Comparison of ENCODE assay signal across 24 cellular contexts in the genomic region with DNA sequence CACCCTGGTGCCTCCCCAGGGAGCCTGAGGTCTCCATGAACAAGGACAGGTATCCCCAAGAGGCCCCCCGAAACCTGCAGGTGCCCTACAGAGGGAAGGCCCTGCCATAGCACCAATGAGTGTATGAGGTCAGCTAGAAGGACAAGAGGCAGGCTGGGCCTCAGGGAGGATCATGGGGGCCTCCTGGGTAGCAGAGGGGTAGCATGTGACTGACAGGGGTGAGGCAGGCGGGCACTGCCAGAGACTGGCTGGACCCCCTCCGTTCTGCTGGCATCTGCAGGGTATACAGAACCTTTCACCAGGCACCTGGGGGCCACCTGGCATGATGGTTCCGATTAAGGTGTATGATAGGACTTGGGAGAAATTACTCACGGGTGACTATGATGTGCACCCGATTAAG.
DNase-seq lines count a peak whose midpoint lies in the region; ATAC-seq and TF ChIP-seq lines count a peak whose summit lies in the region.
"Had no signal": no experiment of that assay in that cellular context is flagged by ENCODE, and none has a peak within 500 bp of the region (broad histone marks: within the 10 kb centered on the region; RNA-seq: fewer than 3 reads in every experiment).

No MANE protein-coding gene starts in this region.

- H3K27me3 ChIP-seq in right atrium auricular region (no peaks in the 10 kb centered on the region), osteoblast (ENCODE audit: insufficient read depth, low read length) (no peaks in the 10 kb centered on the region), tibial artery (no peaks in the 10 kb centered on the region), HAP-1 (ENCODE audit: low read depth) (no peaks in the 10 kb centered on the region)
- H3K27me3 ChIP-seq: BE2C, MG63 had no signal

- H3K27ac ChIP-seq in right atrium auricular region (no peak overlapping the region), osteoblast (ENCODE audit: low read depth, low read length) (no peak overlapping the region), tibial artery (no peak overlapping the region)
- H3K27ac ChIP-seq: 22Rv1 had no signal

- H3K27ac Mint-ChIP-seq in activated CD4-positive, alpha-beta T cell treated with anti-CD3 and anti-CD28 coated beads, Interleukin-2, amount 10 ng/mL, durations not matched to agents 7 days and 5 days: peak overlapping the region; percentile 54

- no peak for DNase-seq in activated CD4-positive, alpha-beta T cell treated with anti-CD3 and anti-CD28 coated beads, Interleukin-2, amount 10 ng/mL, durations not matched to agents 7 days and 5 days
- no peak for DNase-seq in activated CD4-positive, alpha-beta T cell treated with anti-CD3 and anti-CD28 coated beads, Interleukin-2, amount 50 U/mL, for 4 hours
- DNase-seq in Right ventricle myocardium superior (peak; percentile 19), right atrium auricular region (ENCODE audit: low spot score) (no peak), osteoblast (ENCODE audit: insufficient read length, low spot score, missing footprints) (peak; percentile 50), tibial artery (peak; percentile 12 to 60), HAP-1 (ENCODE audit: low spot score in 2 of 2) (no peak), Ammon's horn (ENCODE audit: low spot score) (no peak)
- DNase-seq: BE2C, Calu3, DMS79 treated with DMSO at 0.1 percent for 48 hours, GF-D8, KBM-7, MG63, NCI-H1694, NCI-H2081, NCI-H2227 treated with DMSO at 0.1 percent for 48 hours, NCI-H510A, NCI-H69, RPMI8226, SHP77 treated with DMSO at 0.1 percent for 48 hours had no signal

- intact Hi-C loops in Right ventricle myocardium superior (cut with DNase I): no loop called here
- intact Hi-C loops in tibial artery (cut with DNase I; ENCODE audit: low total_unique reads): no loop called here

- H3K36me3 ChIP-seq in right atrium auricular region: peaks cover 61% of the 10 kb centered on the region
- peaks cover 71% of the 10 kb centered on the region for H3K36me3 ChIP-seq in osteoblast (ENCODE audit: insufficient read depth, low read length)
- peaks cover 35 to 83% (median 82%) of the 10 kb centered on the region in 3 donors for H3K36me3 ChIP-seq in tibial artery
- H3K36me3 ChIP-seq in HAP-1 (replicated peaks): peaks cover 40% of the 10 kb centered on the region

- no peak for TF ChIP-seq CTCF in right atrium auricular region (IDR thresholded peaks at IDR 0.05)
- no peak for TF ChIP-seq CTCF in osteoblast (IDR thresholded peaks at IDR 0.05; ENCODE audit: extremely low read depth, low read depth, low read length)
- TF ChIP-seq CTCF in tibial artery (IDR thresholded peaks at IDR 0.05): no peak

- H3K4me1 ChIP-seq in right atrium auricular region: no peaks in the 10 kb centered on the region
- H3K4me1 ChIP-seq in osteoblast (ENCODE audit: insufficient read depth, low read length): peaks cover 5% of the 10 kb centered on the region
- H3K4me1 ChIP-seq in tibial artery: peaks cover 0 to 4% (median 0%) of the 10 kb centered on the region in 4 donors
- no peaks in the 10 kb centered on the region for H3K4me1 ChIP-seq in HAP-1
- H3K4me1 ChIP-seq: BE2C had no signal

- H3K9me3 Mint-ChIP-seq in activated CD4-positive, alpha-beta T cell treated with anti-CD3 and anti-CD28 coated beads, Interleukin-2, amount 10 ng/mL, durations not matched to agents 7 days and 5 days: no peaks in the 10 kb centered on the region
- H3K9me3 Mint-ChIP-seq: CD14-positive monocyte had no signal

- no peak overlapping the region for H3K4me3 Mint-ChIP-seq in activated CD4-positive, alpha-beta T cell treated with anti-CD3 and anti-CD28 coated beads, Interleukin-2, amount 10 ng/mL, durations not matched to agents 7 days and 5 days
- H3K4me3 Mint-ChIP-seq: CD14-positive monocyte had no signal

- in situ Hi-C loops in HAP-1 (cut with MboI; ENCODE audit: low sequenced_read_pairs): no loop called here

- H3K36me3 Mint-ChIP-seq in activated CD4-positive, alpha-beta T cell treated with anti-CD3 and anti-CD28 coated beads, Interleukin-2, amount 10 ng/mL, durations not matched to agents 7 days and 5 days (ENCODE audit: low read depth): peaks cover 19% of the 10 kb centered on the region

- POLR2A ChIA-PET in activated CD4-positive, alpha-beta T cell treated with anti-CD3 and anti-CD28 coated beads, Interleukin-2, amount 10 ng/mL, durations not matched to agents 7 days and 5 days (lab: Charles Lee): no interaction called here

- CTCF ChIA-PET in activated CD4-positive, alpha-beta T cell treated with anti-CD3 and anti-CD28 coated beads, Interleukin-2, amount 10 ng/mL, durations not matched to agents 7 days and 5 days (lab: Charles Lee): no interaction called here

- peaks cover 35% of the 10 kb centered on the region for H3K79me2 ChIP-seq in osteoblast (ENCODE audit: insufficient read depth, low read length)

- no peaks in the 10 kb centered on the region for H4K20me1 ChIP-seq in osteoblast (ENCODE audit: insufficient read depth, low read length)

- no peak overlapping the region for H2AFZ ChIP-seq in osteoblast (ENCODE audit: low read length)

- H3K27me3 Mint-ChIP-seq in activated CD4-positive, alpha-beta T cell treated with anti-CD3 and anti-CD28 coated beads, Interleukin-2, amount 10 ng/mL, durations not matched to agents 7 days and 5 days: no peaks in the 10 kb centered on the region

- H3K4me3 ChIP-seq in right atrium auricular region: no peak overlapping the region
- H3K4me3 ChIP-seq in osteoblast (ENCODE audit: insufficient read depth, low read length): no peak overlapping the region
- H3K4me3 ChIP-seq in tibial artery: no peak overlapping the region
- H3K4me3 ChIP-seq in HAP-1: no peak overlapping the region
- H3K4me3 ChIP-seq: MG63 had no signal

- no peak overlapping the region for H3K4me2 ChIP-seq in osteoblast (ENCODE audit: insufficient read depth, low read length)

- no peak for ATAC-seq in Right ventricle myocardium superior (ENCODE audit: poor library complexity)
- ATAC-seq: HCT116 had no signal

- H3K4me1 Mint-ChIP-seq in activated CD4-positive, alpha-beta T cell treated with anti-CD3 and anti-CD28 coated beads, Interleukin-2, amount 10 ng/mL, durations not matched to agents 7 days and 5 days: no peaks in the 10 kb centered on the region
- H3K4me1 Mint-ChIP-seq: CD14-positive monocyte had no signal

- H3K9me3 ChIP-seq in right atrium auricular region (no peaks in the 10 kb centered on the region), osteoblast (ENCODE audit: low read depth, low read length) (no peaks in the 10 kb centered on the region), tibial artery (no peaks in the 10 kb centered on the region), HAP-1 (no peaks in the 10 kb centered on the region)
- H3K9me3 ChIP-seq: BE2C, MG63 had no signal

Comparison
In these comparisons a context has a peak if more than half of its experiments do, and no peak if none do; other contexts are left out.
1. DNase-seq: peak in Right ventricle myocardium superior (single experiment), osteoblast (single experiment) and tibial artery (2 of 2); none in activated CD4-positive, alpha-beta T cell treated with anti-CD3 and anti-CD28 coated beads, Interleukin-2, amount 10 ng/mL, durations not matched to agents 7 days and 5 days (single experiment), activated CD4-positive, alpha-beta T cell treated with anti-CD3 and anti-CD28 coated beads, Interleukin-2, amount 50 U/mL, for 4 hours (0 of 2), right atrium auricular region (single experiment), HAP-1 (0 of 2) and Ammon's horn (single experiment).